ENCODE assay signal across 8 cellular contexts in genomic region chr11:57514538-57515331, GRCh38. TPM values are rescaled to one million over a fixed set of nuclear protein-coding genes. Genes with fewer than 3 reads are reported as not detected.
A peak's percentile ranks its signal among the peaks of the same experiment; 100 is the strongest.
DNase-seq lines count a peak whose midpoint lies in the region; ATAC-seq and TF ChIP-seq lines count a peak whose summit lies in the region.

No MANE protein-coding gene starts in this region.

- H3K27ac Mint-ChIP-seq in activated naive CD4-positive, alpha-beta T cell treated with anti-CD3 and anti-CD28 coated beads, Interleukin-2, amount 50 U/mL, for 72 hours, result peak overlapping the region; percentile 84 to 94

- DNase-seq in RKO (ENCODE audit: low spot score), result peak; percentile 54
- peak; percentile 53 to 70 for DNase-seq in activated naive CD4-positive, alpha-beta T cell treated with anti-CD3 and anti-CD28 coated beads, Interleukin-2, amount 50 U/mL, for 72 hours (ENCODE audit: low spot score in 2 of 2)
- DNase-seq in left ventricle myocardium inferior, result peak; percentile 69
- DNase-seq in sciatic nerve (ENCODE audit: low spot score), result peak; percentile 82
- no peak for DNase-seq in NCI-H2029 treated with DMSO at 0.1 percent for 48 hours (lab: John Stamatoyannopoulos, UW)

- H3K4me1 ChIP-seq in ACC112 (ENCODE audit: control insufficient read depth, insufficient read depth, low read length, unreplicated experiment) (no peaks in the 10 kb centered on the region), left ventricle myocardium inferior (peaks cover 31% of the 10 kb centered on the region)

- no peaks in the 10 kb centered on the region for H3K79me2 ChIP-seq in ACC112 (ENCODE audit: control insufficient read depth, insufficient read depth, low read length, unreplicated experiment)

- H3K27me3 ChIP-seq in ACC112 (ENCODE audit: insufficient read depth, low read length), result no peaks in the 10 kb centered on the region
- no peaks in the 10 kb centered on the region for H3K27me3 ChIP-seq in left ventricle myocardium inferior (ENCODE audit: low read depth)

- TF ChIP-seq CTCF in left ventricle myocardium inferior (IDR thresholded peaks at IDR 0.05; ENCODE audit: borderline replicate concordance), result no peak

- peaks cover 10% of the 10 kb centered on the region in 2 donors for H3K36me3 Mint-ChIP-seq in activated naive CD4-positive, alpha-beta T cell treated with anti-CD3 and anti-CD28 coated beads, Interleukin-2, amount 50 U/mL, for 72 hours

- ATAC-seq in GM18907 (IDR thresholded peaks at IDR 0.05; ENCODE audit: unreplicated experiment) (peak; percentile 52), HG03175 (IDR thresholded peaks at IDR 0.05; ENCODE audit: unreplicated experiment) (peak; percentile 47), sciatic nerve (peak; percentile 80)
- peak; percentile 62 to 66 for ATAC-seq in activated naive CD4-positive, alpha-beta T cell treated with anti-CD3 and anti-CD28 coated beads, Interleukin-2, amount 50 U/mL, for 72 hours

- no peaks in the 10 kb centered on the region for H3K36me3 ChIP-seq in ACC112 (ENCODE audit: insufficient read depth, low read length)
- no peaks in the 10 kb centered on the region for H3K36me3 ChIP-seq in left ventricle myocardium inferior

- H2AFZ ChIP-seq in ACC112 (ENCODE audit: low read length, unreplicated experiment), result peak overlapping the region; percentile 81

- H3K9me3 ChIP-seq in left ventricle myocardium inferior (replicated peaks), result no peaks in the 10 kb centered on the region

- no peaks in the 10 kb centered on the region for H3K9me3 Mint-ChIP-seq in activated naive CD4-positive, alpha-beta T cell treated with anti-CD3 and anti-CD28 coated beads, Interleukin-2, amount 50 U/mL, for 72 hours

- intact Hi-C loops in left ventricle myocardium inferior (cut with micrococcal nuclease) (no loop called here), sciatic nerve (cut with DNase I) (no loop called here)

- H3K4me3 ChIP-seq in ACC112 (ENCODE audit: low read depth, low read length) (peak overlapping the region; percentile 81), left ventricle myocardium inferior (peak overlapping the region; percentile 80)

- H3K27ac ChIP-seq in ACC112 (ENCODE audit: low read depth, low read length) (no peak overlapping the region), left ventricle myocardium inferior (replicated peaks) (peak overlapping the region; percentile 79)

RNA-seq across cellular contexts. Expression of gene SLC43A1, which starts 0.8 kb away (rescaled TPM):
- 10 to 100 TPM; 11.4 to 26.0 TPM for total RNA-seq in activated naive CD4-positive, alpha-beta T cell treated with anti-CD3 and anti-CD28 coated beads, Interleukin-2, amount 50 U/mL, for 72 hours
- total RNA-seq in left ventricle myocardium inferior, result 4.3 TPM
- total RNA-seq in sciatic nerve, result 14.8 TPM

RNA-seq across cellular contexts. Expression of gene TIMM10, which starts 15.8 kb away (rescaled TPM):
- 10 to 100 TPM; 86.8 to 90.1 TPM for total RNA-seq in activated naive CD4-positive, alpha-beta T cell treated with anti-CD3 and anti-CD28 coated beads, Interleukin-2, amount 50 U/mL, for 72 hours
- total RNA-seq in left ventricle myocardium inferior, result 61.0 TPM
- 42.0 TPM for total RNA-seq in sciatic nerve

RNA-seq across cellular contexts. Expression of gene SMTNL1, which starts 22.7 kb away (rescaled TPM):
- total RNA-seq in activated naive CD4-positive, alpha-beta T cell treated with anti-CD3 and anti-CD28 coated beads, Interleukin-2, amount 50 U/mL, for 72 hours, result not detected
- total RNA-seq in left ventricle myocardium inferior (not detected), sciatic nerve (not detected)

RNA-seq across cellular contexts. Expression of gene UBE2L6, which starts 52.7 kb away (rescaled TPM):
- total RNA-seq in activated naive CD4-positive, alpha-beta T cell treated with anti-CD3 and anti-CD28 coated beads, Interleukin-2, amount 50 U/mL, for 72 hours, result 100 to 1,000 TPM; 122 to 188 TPM
- total RNA-seq in left ventricle myocardium inferior (19.0 TPM), sciatic nerve (53.5 TPM)

RNA-seq across cellular contexts. Expression of gene RTN4RL2, which starts 54.4 kb away (rescaled TPM):
- total RNA-seq in activated naive CD4-positive, alpha-beta T cell treated with anti-CD3 and anti-CD28 coated beads, Interleukin-2, amount 50 U/mL, for 72 hours, result 1 to 10 TPM in 1 of 2 donors, not detected in 1; 1.4 TPM
- total RNA-seq in left ventricle myocardium inferior (1.3 TPM), sciatic nerve (2.5 TPM)
